ENCODE assay signal across 13 cellular contexts in genomic region chr3:12235691-12236090, GRCh38. TPM values are rescaled to one million over a fixed set of nuclear protein-coding genes. Genes with fewer than 3 reads are reported as not detected.
DNase-seq lines count a peak whose midpoint lies in the region; ATAC-seq lines count a peak whose summit lies in the region.
"Had no signal": no experiment of that assay in that cellular context is flagged by ENCODE, and none has a peak within 500 bp of the region (broad histone marks: within the 10 kb centered on the region; RNA-seq: fewer than 3 reads in every experiment).

No MANE protein-coding gene starts in this region.

- DNase-seq in EL (peak; percentile 24), OCI-M1 (lab: John Stamatoyannopoulos, UW) (peak; percentile 22), dermis microvascular lymphatic vessel endothelial cell (ENCODE audit: low read depth in 2 of 2) (peak; percentile 5 to 22), renal cortical epithelial cell (ENCODE audit: low read depth) (peak; percentile 23), inferior parietal cortex (ENCODE audit: extremely low spot score) (no peak), ecto neural progenitor cell (ENCODE audit: low spot score) (no peak)
- no peak for DNase-seq in activated effector memory CD4-positive, alpha-beta T cell treated with Interleukin-2 at 50 U/mL for 16 hours
- DNase-seq: activated naive CD4-positive, alpha-beta T cell treated with anti-CD3 and anti-CD28 coated beads, Interleukin-2, amount 50 U/mL, for 16 hours; Karpas-422; NCI-H2081; NK-92 treated with Interleukin-12 subunit alpha and Interleukin-12 subunit beta, amount 100 ng/mL, for 24 hours had no signal

- ATAC-seq in HG03196 (IDR thresholded peaks at IDR 0.05; ENCODE audit: unreplicated experiment): no peak
- ATAC-seq: WTC11 had no signal

RNA-seq across cellular contexts. Expression of gene PPARG, which starts 53.2 kb away (rescaled TPM):
- total RNA-seq in dermis microvascular lymphatic vessel endothelial cell: 56.0 and 58.8 TPM in 2 replicates
- 11.1 and 11.3 TPM in 2 replicates for total RNA-seq in renal cortical epithelial cell

Comparison
In these comparisons a context has a peak if more than half of its experiments do, and no peak if none do; other contexts are left out.
1. DNase-seq: peak in EL (single experiment), OCI-M1 (single experiment), dermis microvascular lymphatic vessel endothelial cell (2 of 2) and renal cortical epithelial cell (single experiment); none in activated effector memory CD4-positive, alpha-beta T cell treated with Interleukin-2 at 50 U/mL for 16 hours (single experiment), inferior parietal cortex (single experiment) and ecto neural progenitor cell (single experiment).